1 cellular context compared by ENCODE assay signal in genomic region chr7:22445871-22446270, GRCh38.
TF ChIP-seq lines count a peak whose summit lies in the region.

No MANE protein-coding gene starts in this region.

TF ChIP-seq in WTC11, 78 proteins besides CTCF, POLR2A, EP300 and RAD21 (continued from another document):
- no peak for TF ChIP-seq ZNF532 (CRISPR knock-in tag; IDR thresholded peaks at IDR 0.05; ENCODE audit: borderline replicate concordance)
- no peak for TF ChIP-seq AR (CRISPR knock-in tag; IDR thresholded peaks at IDR 0.05)
- no peak for TF ChIP-seq MYBL2 (CRISPR knock-in tag; IDR thresholded peaks at IDR 0.05)
- TF ChIP-seq RORB (CRISPR knock-in tag; IDR thresholded peaks at IDR 0.05) = no peak
